In genomic region chr4:173185832-173186545, GRCh38 we compare ENCODE assay signal across 14 cellular contexts.
DNase-seq lines count a peak whose midpoint lies in the region; ATAC-seq lines count a peak whose summit lies in the region.
"Had no signal": no experiment of that assay in that cellular context is flagged by ENCODE, and none has a peak within 500 bp of the region (broad histone marks: within the 10 kb centered on the region; RNA-seq: fewer than 3 reads in every experiment).

No MANE protein-coding gene starts in this region.

- no peaks in the 10 kb centered on the region for H3K9me3 ChIP-seq in muscle layer of duodenum (ENCODE audit: control insufficient read depth in 1 of 2, low read length in 2 of 2)
- H3K9me3 ChIP-seq: SJCRH30, testis had no signal

- ATAC-seq in GM18519 (IDR thresholded peaks at IDR 0.05; ENCODE audit: low FRiP score, unreplicated experiment) (peak; percentile 38), HG03354 (IDR thresholded peaks at IDR 0.05; ENCODE audit: poor library complexity, severe bottlenecking, unreplicated experiment) (peak; percentile 58), GM21381 (IDR thresholded peaks at IDR 0.05; ENCODE audit: unreplicated experiment) (no peak), HG02642 (IDR thresholded peaks at IDR 0.05; ENCODE audit: poor library complexity, unreplicated experiment) (no peak)
- ATAC-seq: activated naive CD8-positive, alpha-beta T cell treated with anti-CD3 and anti-CD28 coated beads, Interleukin-2, amount 50 U/mL, for 24 hours had no signal

- peak overlapping the region in 1 of 2 donors; percentile 1 for H3K4me3 ChIP-seq in muscle layer of duodenum (ENCODE audit: low read depth in 1 of 2, low read length in 2 of 2)
- H3K4me3 ChIP-seq: SJCRH30, testis had no signal

- no peaks in the 10 kb centered on the region for H3K27me3 ChIP-seq in muscle layer of duodenum (ENCODE audit: low read depth, low read length)
- H3K27me3 ChIP-seq: SJCRH30, testis had no signal

- DNase-seq in RPMI8226 (peak; percentile 5), posterior cingulate gyrus (no peak)
- DNase-seq: activated CD4-positive, alpha-beta memory T cell treated with anti-CD3 and anti-CD28 coated beads, Interleukin-2, amount 10 ng/mL, durations not matched to agents 7 days and 5 days; activated naive CD8-positive, alpha-beta T cell treated with anti-CD3 and anti-CD28 coated beads, Interleukin-2, amount 50 U/mL, for 24 hours; NCI-H1092; nucleus accumbens; SJCRH30; stimulated activated CD4-positive, alpha-beta T cell treated with anti-CD3 and anti-CD28 coated beads, Interleukin-4, amount 100 ng/mL, for 24 hours; testis had no signal

- intact Hi-C loops in posterior cingulate gyrus (cut with DNase I): no loop called here

- H3K4me1 ChIP-seq in muscle layer of duodenum (ENCODE audit: control insufficient read depth in 1 of 2, insufficient read depth in 2 of 2, low read length in 2 of 2): peaks cover 0 to 6% of the 10 kb centered on the region in 2 donors
- H3K4me1 ChIP-seq: testis had no signal

- H3K36me3 ChIP-seq in muscle layer of duodenum (ENCODE audit: control insufficient read depth in 1 of 2, insufficient read depth in 2 of 2, low read length in 2 of 2): no peaks in the 10 kb centered on the region
- H3K36me3 ChIP-seq: SJCRH30 had no signal

- peak overlapping the region; percentile 53 for H3K27ac ChIP-seq in muscle layer of duodenum (ENCODE audit: low read length)
- H3K27ac ChIP-seq: SJCRH30, testis had no signal

Comparison
In these comparisons a context has a peak if more than half of its experiments do, and no peak if none do; other contexts are left out.
1. ATAC-seq: peak in GM18519 (single experiment) and HG03354 (single experiment); none in GM21381 (single experiment) and HG02642 (single experiment).